Comparison of ENCODE assay signal across 3 cellular contexts in genomic region chr4:103201254-103201653, GRCh38.
TF ChIP-seq lines count a peak whose summit lies in the region.

No MANE protein-coding gene starts in this region.

TF ChIP-seq in A549, 52 proteins besides CTCF, POLR2A, EP300 and RAD21:
- TF ChIP-seq MAFK (IDR thresholded peaks at IDR 0.05; ENCODE audit: partially characterized antibody) (peak; percentile 95), NFE2L2 (conservative IDR thresholded peaks at IDR 0.05; ENCODE audit: low read length) (no peak)

TF ChIP-seq in GM23338, 12 proteins besides CTCF, POLR2A, EP300 and RAD21:
- TF ChIP-seq ZNF331 (CRISPR knock-in tag; IDR thresholded peaks at IDR 0.05; ENCODE audit: low read depth) = no peak
- TF ChIP-seq, protein P1, sequence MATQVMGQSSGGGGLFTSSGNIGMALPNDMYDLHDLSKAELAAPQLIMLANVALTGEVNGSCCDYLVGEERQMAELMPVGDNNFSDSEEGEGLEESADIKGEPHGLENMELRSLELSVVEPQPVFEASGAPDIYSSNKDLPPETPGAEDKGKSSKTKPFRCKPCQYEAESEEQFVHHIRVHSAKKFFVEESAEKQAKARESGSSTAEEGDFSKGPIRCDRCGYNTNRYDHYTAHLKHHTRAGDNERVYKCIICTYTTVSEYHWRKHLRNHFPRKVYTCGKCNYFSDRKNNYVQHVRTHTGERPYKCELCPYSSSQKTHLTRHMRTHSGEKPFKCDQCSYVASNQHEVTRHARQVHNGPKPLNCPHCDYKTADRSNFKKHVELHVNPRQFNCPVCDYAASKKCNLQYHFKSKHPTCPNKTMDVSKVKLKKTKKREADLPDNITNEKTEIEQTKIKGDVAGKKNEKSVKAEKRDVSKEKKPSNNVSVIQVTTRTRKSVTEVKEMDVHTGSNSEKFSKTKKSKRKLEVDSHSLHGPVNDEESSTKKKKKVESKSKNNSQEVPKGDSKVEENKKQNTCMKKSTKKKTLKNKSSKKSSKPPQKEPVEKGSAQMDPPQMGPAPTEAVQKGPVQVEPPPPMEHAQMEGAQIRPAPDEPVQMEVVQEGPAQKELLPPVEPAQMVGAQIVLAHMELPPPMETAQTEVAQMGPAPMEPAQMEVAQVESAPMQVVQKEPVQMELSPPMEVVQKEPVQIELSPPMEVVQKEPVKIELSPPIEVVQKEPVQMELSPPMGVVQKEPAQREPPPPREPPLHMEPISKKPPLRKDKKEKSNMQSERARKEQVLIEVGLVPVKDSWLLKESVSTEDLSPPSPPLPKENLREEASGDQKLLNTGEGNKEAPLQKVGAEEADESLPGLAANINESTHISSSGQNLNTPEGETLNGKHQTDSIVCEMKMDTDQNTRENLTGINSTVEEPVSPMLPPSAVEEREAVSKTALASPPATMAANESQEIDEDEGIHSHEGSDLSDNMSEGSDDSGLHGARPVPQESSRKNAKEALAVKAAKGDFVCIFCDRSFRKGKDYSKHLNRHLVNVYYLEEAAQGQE (IDR thresholded peaks at IDR 0.05; ENCODE audit: unreplicated experiment) = no peak
- TF ChIP-seq EZH2phosphoT487 (IDR thresholded peaks at IDR 0.05; ENCODE audit: unreplicated experiment) = no peak
- TF ChIP-seq CREB1 (CRISPR knock-in tag; IDR thresholded peaks at IDR 0.05; ENCODE audit: low read depth) = no peak
- TF ChIP-seq JUNB (IDR thresholded peaks at IDR 0.05; ENCODE audit: unreplicated experiment) = no peak
- TF ChIP-seq EZH2 (IDR thresholded peaks at IDR 0.05; ENCODE audit: low read depth, unreplicated experiment) = no peak
- no peak for TF ChIP-seq NANOG (IDR thresholded peaks at IDR 0.05; ENCODE audit: borderline replicate concordance)
- no peak for TF ChIP-seq ZNF462 (CRISPR knock-in tag; IDR thresholded peaks at IDR 0.05)
- no peak for TF ChIP-seq STAT1 (IDR thresholded peaks at IDR 0.05; ENCODE audit: unreplicated experiment)
- TF ChIP-seq POLR2AphosphoS5 (IDR thresholded peaks at IDR 0.05; ENCODE audit: low read depth) = no peak
- TF ChIP-seq ZNF114 (CRISPR knock-in tag; IDR thresholded peaks at IDR 0.05) = no peak
- TF ChIP-seq, protein P2, sequence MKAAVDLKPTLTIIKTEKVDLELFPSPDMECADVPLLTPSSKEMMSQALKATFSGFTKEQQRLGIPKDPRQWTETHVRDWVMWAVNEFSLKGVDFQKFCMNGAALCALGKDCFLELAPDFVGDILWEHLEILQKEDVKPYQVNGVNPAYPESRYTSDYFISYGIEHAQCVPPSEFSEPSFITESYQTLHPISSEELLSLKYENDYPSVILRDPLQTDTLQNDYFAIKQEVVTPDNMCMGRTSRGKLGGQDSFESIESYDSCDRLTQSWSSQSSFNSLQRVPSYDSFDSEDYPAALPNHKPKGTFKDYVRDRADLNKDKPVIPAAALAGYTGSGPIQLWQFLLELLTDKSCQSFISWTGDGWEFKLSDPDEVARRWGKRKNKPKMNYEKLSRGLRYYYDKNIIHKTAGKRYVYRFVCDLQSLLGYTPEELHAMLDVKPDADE (IDR thresholded peaks at IDR 0.05) = no peak

TF ChIP-seq in H1, 55 proteins besides CTCF, POLR2A, EP300 and RAD21:
- TF ChIP-seq TAF1 (IDR thresholded peaks at IDR 0.05; ENCODE audit: low read depth, low read length) (no peak), BACH1 (IDR thresholded peaks at IDR 0.05; ENCODE audit: low read length) (no peak), SP1 (IDR thresholded peaks at IDR 0.05; ENCODE audit: low read depth, low read length) (no peak), MAFK (IDR thresholded peaks at IDR 0.05; ENCODE audit: low read depth, low read length) (peak; percentile 85), ATF3 (IDR thresholded peaks at IDR 0.05; ENCODE audit: insufficient read depth, low read depth, low read length) (no peak), PHF8 (conservative IDR thresholded peaks at IDR 0.05; ENCODE audit: low read depth, low read length) (no peak), CHD7 (IDR thresholded peaks at IDR 0.05; ENCODE audit: insufficient replicate concordance, low read length) (no peak), FOSL1 (IDR thresholded peaks at IDR 0.05; ENCODE audit: insufficient read depth, low read depth, low read length) (no peak)
